Comparison of ENCODE assay signal across 17 cellular contexts in genomic region chr22:50323900-50324299, GRCh38. TPM values are rescaled to one million over a fixed set of nuclear protein-coding genes. Genes with fewer than 3 reads are reported as not detected.
DNase-seq lines count a peak whose midpoint lies in the region; TF ChIP-seq lines count a peak whose summit lies in the region.
"Had no signal": no experiment of that assay in that cellular context is flagged by ENCODE, and none has a peak within 500 bp of the region (broad histone marks: within the 10 kb centered on the region; RNA-seq: fewer than 3 reads in every experiment).

No MANE protein-coding gene starts in this region.

- no peak overlapping the region for H2BK120ac ChIP-seq in mesendoderm (ENCODE audit: low read depth, low read length)

- no CpG with 5 or more reads among the region's 5 CpGs for WGBS in mesendoderm (ENCODE audit: extremely low coverage, insufficient coverage, low lambda C conversion rate)

- H2AK5ac ChIP-seq in mesendoderm (ENCODE audit: low read length): no peak overlapping the region

- no peak overlapping the region for H2BK5ac ChIP-seq in mesendoderm (ENCODE audit: low read length)

- H3K79me2 ChIP-seq in osteoblast (ENCODE audit: insufficient read depth, low read length): peaks cover 15% of the 10 kb centered on the region
- H3K79me2 ChIP-seq in mesendoderm (ENCODE audit: control insufficient read depth, insufficient read depth, low read length): no peaks in the 10 kb centered on the region

- DNase-seq in GM10266 (ENCODE audit: extremely low spot score) (peak; percentile 9), HuH-7.5 (ENCODE audit: low spot score) (peak; percentile 2), osteoblast (ENCODE audit: insufficient read length, low spot score, missing footprints) (peak; percentile 3), activated gamma-delta T cell treated with Interleukin-2 at 50 U/mL for 16 hours (no peak), mesendoderm (no peak)
- DNase-seq in activated CD8-positive, alpha-beta memory T cell treated with anti-CD3 and anti-CD28 coated beads, Interleukin-2, amount 50 U/mL, for 4 hours: no peak
- DNase-seq: AML-193; CD8-positive, alpha-beta T cell; DMS 273 treated with DMSO at 0.1 percent for 48 hours; DMS53; DND-41; EL; IMR-90 had no signal

- H3K4me3 ChIP-seq in BLaER1: no peak overlapping the region
- H3K4me3 ChIP-seq in osteoblast (ENCODE audit: insufficient read depth, low read length): no peak overlapping the region
- no peak overlapping the region for H3K4me3 ChIP-seq in mesendoderm (ENCODE audit: low read length)
- H3K4me3 ChIP-seq: A549, HAP-1, K562 had no signal

- no peak overlapping the region for H3K56ac ChIP-seq in mesendoderm (ENCODE audit: low read length)

- H3K79me1 ChIP-seq in mesendoderm (ENCODE audit: low read length): no peaks in the 10 kb centered on the region

- H3K9ac ChIP-seq in BLaER1: no peak overlapping the region
- no peak overlapping the region for H3K9ac ChIP-seq in mesendoderm (ENCODE audit: low read length)

- H3K18ac ChIP-seq in mesendoderm (ENCODE audit: low read length): no peak overlapping the region

- no peak overlapping the region for H2AFZ ChIP-seq in osteoblast (ENCODE audit: low read length)

- H2BK15ac ChIP-seq in mesendoderm (replicated peaks; ENCODE audit: low read depth): no peak overlapping the region

- H3K27ac ChIP-seq in BLaER1 (no peak overlapping the region), osteoblast (ENCODE audit: low read depth, low read length) (no peak overlapping the region), mesendoderm (ENCODE audit: low read depth, low read length) (no peak overlapping the region)
- H3K27ac ChIP-seq: A549 had no signal

- H3K36me3 ChIP-seq in BLaER1 (no peaks in the 10 kb centered on the region), osteoblast (ENCODE audit: insufficient read depth, low read length) (no peaks in the 10 kb centered on the region), mesendoderm (ENCODE audit: control insufficient read depth, insufficient read depth, low read length) (no peaks in the 10 kb centered on the region)
- H3K36me3 ChIP-seq: HAP-1 had no signal

- H3K4me1 ChIP-seq in BLaER1: peaks cover 70% of the 10 kb centered on the region
- peaks cover 14% of the 10 kb centered on the region for H3K4me1 ChIP-seq in osteoblast (ENCODE audit: insufficient read depth, low read length)
- H3K4me1 ChIP-seq in mesendoderm (ENCODE audit: control insufficient read depth, low read depth, low read length): peaks cover 1% of the 10 kb centered on the region

- H3K9me3 ChIP-seq in BLaER1: no peaks in the 10 kb centered on the region
- H3K9me3 ChIP-seq in osteoblast (ENCODE audit: low read depth, low read length): no peaks in the 10 kb centered on the region
- H3K9me3 ChIP-seq: A549, HAP-1 had no signal

- no peaks in the 10 kb centered on the region for H4K20me1 ChIP-seq in BLaER1
- H4K20me1 ChIP-seq in osteoblast (ENCODE audit: insufficient read depth, low read length): peaks cover 13% of the 10 kb centered on the region

- H3K27me3 ChIP-seq in BLaER1 (0 out of 2 replicates have a peak, but pooled peaks cover 3% of the 10 kb centered on the region), osteoblast (ENCODE audit: insufficient read depth, low read length) (no peaks in the 10 kb centered on the region), mesendoderm (ENCODE audit: insufficient read depth, low read length, poor library complexity) (no peaks in the 10 kb centered on the region)

- H3K23ac ChIP-seq in mesendoderm (ENCODE audit: low read length): no peak overlapping the region

- H4K8ac ChIP-seq in mesendoderm (ENCODE audit: low read depth, low read length): no peak overlapping the region

- H3K4me2 ChIP-seq in BLaER1 (peak overlapping the region; percentile 49), osteoblast (ENCODE audit: insufficient read depth, low read length) (no peak overlapping the region), mesendoderm (ENCODE audit: low read length) (no peak overlapping the region)
- H3K4me2 ChIP-seq: A549 had no signal

- no peak overlapping the region for H4K5ac ChIP-seq in mesendoderm (ENCODE audit: low read length)

- no peak overlapping the region for H3K4ac ChIP-seq in mesendoderm (ENCODE audit: low read depth, low read length)

- TF ChIP-seq CTCF in GM10266 (IDR thresholded peaks at IDR 0.05; ENCODE audit: control insufficient read depth, insufficient read depth, low read depth, missing control alignments): no peak
- TF ChIP-seq CTCF in osteoblast (IDR thresholded peaks at IDR 0.05; ENCODE audit: extremely low read depth, low read depth, low read length): no peak

RNA-seq across cellular contexts. Expression of gene DENND6B, which starts 2.9 kb away (rescaled TPM):
- total RNA-seq in osteoblast: 5.9 and 6.5 TPM in 2 replicates
- 0.08 TPM for polyA plus RNA-seq in mesendoderm (2013, experiment 1 of 2)
- polyA plus RNA-seq in mesendoderm (2013, experiment 2 of 2): 0.08 TPM

RNA-seq across cellular contexts. Expression of gene PLXNB2, which starts 16.5 kb away (rescaled TPM):
- 166 and 209 TPM in 2 replicates for total RNA-seq in osteoblast
- polyA plus RNA-seq in mesendoderm (2013, experiment 1 of 2): 34.1 TPM
- polyA plus RNA-seq in mesendoderm (2013, experiment 2 of 2): 33.7 TPM

RNA-seq across cellular contexts. Expression of gene PPP6R2, which starts 19.2 kb away (rescaled TPM):
- 51.0 and 61.2 TPM in 2 replicates for total RNA-seq in osteoblast
- polyA plus RNA-seq in mesendoderm (2013, experiment 1 of 2): 15.2 TPM
- polyA plus RNA-seq in mesendoderm (2013, experiment 2 of 2): 16.2 TPM

RNA-seq across cellular contexts. Expression of gene MAPK11, which starts 53.7 kb away (rescaled TPM):
- 2.9 and 6.2 TPM in 2 replicates for total RNA-seq in osteoblast
- polyA plus RNA-seq in mesendoderm (2013, experiment 1 of 2): 0.42 TPM
- 0.36 TPM for polyA plus RNA-seq in mesendoderm (2013, experiment 2 of 2)

Comparison
In these comparisons a context has a peak if more than half of its experiments do, and no peak if none do; other contexts are left out.
1. DNase-seq: peak in GM10266 (single experiment), HuH-7.5 (single experiment) and osteoblast (single experiment); none in activated gamma-delta T cell treated with Interleukin-2 at 50 U/mL for 16 hours (single experiment), activated CD8-positive, alpha-beta memory T cell treated with anti-CD3 and anti-CD28 coated beads, Interleukin-2, amount 50 U/mL, for 4 hours (single experiment) and mesendoderm (single experiment).